17 cellular contexts compared by ENCODE assay signal in the genomic region with DNA sequence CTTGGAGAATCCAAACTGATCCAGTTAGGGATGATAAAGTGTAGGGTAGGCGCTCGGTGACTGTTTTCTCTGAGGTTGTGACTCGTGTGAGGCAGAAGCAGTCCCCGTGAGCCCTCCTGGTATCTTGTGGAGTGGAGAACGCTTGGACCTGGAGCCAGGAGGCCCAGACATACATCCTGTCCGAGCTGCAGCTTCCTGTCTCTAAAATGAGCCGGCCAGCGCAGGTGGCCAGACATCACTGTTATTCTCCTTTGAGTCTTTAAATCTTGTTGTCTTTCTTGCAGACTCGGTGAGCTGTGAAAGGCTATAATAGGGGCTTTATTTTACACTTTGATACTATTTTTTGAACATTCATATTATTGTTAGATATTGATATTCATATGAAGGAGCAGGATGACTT. TPM values are rescaled to one million over a fixed set of nuclear protein-coding genes. Genes with fewer than 3 reads are reported as not detected.
DNase-seq lines count a peak whose midpoint lies in the region; ATAC-seq and TF ChIP-seq lines count a peak whose summit lies in the region.
"Had no signal": no experiment of that assay in that cellular context is flagged by ENCODE, and none has a peak within 500 bp of the region (broad histone marks: within the 10 kb centered on the region; RNA-seq: fewer than 3 reads in every experiment).

No MANE protein-coding gene starts in this region.

- no peak overlapping the region for H3K4me2 ChIP-seq in H9 (ENCODE audit: insufficient read depth, insufficient read length, low read length)

- peaks cover 3% of the 10 kb centered on the region for H3K27me3 Mint-ChIP-seq in nephron progenitor cell (ENCODE audit: low read depth, poor library complexity)
- H3K27me3 Mint-ChIP-seq in H9 (ENCODE audit: low read depth), result no peaks in the 10 kb centered on the region

- no peak overlapping the region for H3K27ac ChIP-seq in upper lobe of right lung
- H3K27ac ChIP-seq in H9 (ENCODE audit: insufficient read length, low read depth, low read length), result no peak overlapping the region
- H3K27ac ChIP-seq: 22Rv1, GM23248 had no signal

- no peak overlapping the region for H2BK20ac ChIP-seq in H9 (ENCODE audit: low read depth, low read length, poor library complexity, severe bottlenecking)

- H3K79me1 ChIP-seq in H9 (ENCODE audit: insufficient read depth, low read depth, low read length, poor library complexity, severe bottlenecking), result no peaks in the 10 kb centered on the region

- H2BK12ac ChIP-seq in H9 (ENCODE audit: insufficient read length, low read depth, low read length), result no peak overlapping the region

- no peak overlapping the region for H3T11ph ChIP-seq in H9 (ENCODE audit: low read length)

- DNase-seq in activated effector memory CD4-positive, alpha-beta T cell treated with anti-CD3 and anti-CD28 coated beads, Interleukin-2, amount 50 U/mL, for 16 hours, result peak; percentile 39
- no peak for DNase-seq in activated effector memory CD4-positive, alpha-beta T cell treated with Interleukin-2 at 50 U/mL for 16 hours
- peak; percentile 51 for DNase-seq in dermis blood vessel endothelial cell
- DNase-seq in nephron progenitor cell, result no peak
- peak; percentile 39 for DNase-seq in upper lobe of right lung
- DNase-seq in iPS-NIHi7 (ENCODE audit: extremely low spot score), result no peak
- no peak for DNase-seq in H9
- DNase-seq: CD8-positive, alpha-beta T cell; DND-41; GF-D8; GM23248 had no signal

- no peak overlapping the region for H3K56ac ChIP-seq in H9 (ENCODE audit: insufficient read length, low read depth, low read length)

- H2BK5ac ChIP-seq in H9 (ENCODE audit: insufficient read length, low read length), result no peak overlapping the region

- H4K20me1 ChIP-seq in H9 (ENCODE audit: control insufficient read depth, insufficient read depth, insufficient read length), result peaks cover 4% of the 10 kb centered on the region

- H3K4me1 Mint-ChIP-seq in nephron progenitor cell, result peaks cover 23% of the 10 kb centered on the region
- H3K4me1 Mint-ChIP-seq in H9, result peaks cover 0 to 2% of the 10 kb centered on the region in 2 experiments; a peak in 1 of 4 replicates

- no CpG with 5 or more reads among the region's 9 CpGs for WGBS in H9 (ENCODE audit: extremely low coverage, insufficient read length, low lambda C conversion rate)

- no peaks in the 10 kb centered on the region for H3K9me3 ChIP-seq in upper lobe of right lung
- H3K9me3 ChIP-seq in H9 (ENCODE audit: control insufficient read depth, low read depth, low read length), result no peaks in the 10 kb centered on the region
- H3K9me3 ChIP-seq: Caco-2, HAP-1 had no signal

- no peak overlapping the region for H3K23ac ChIP-seq in H9 (ENCODE audit: insufficient read length, low read depth, low read length)

- no peak overlapping the region for H3K14ac ChIP-seq in H9 (ENCODE audit: insufficient read depth, low read length)

- H3K4me3 Mint-ChIP-seq in nephron progenitor cell (no peak overlapping the region), H9 (no peak overlapping the region)
- H3K4me3 Mint-ChIP-seq: CD14-positive monocyte; CD8-positive, alpha-beta T cell had no signal

- no peak overlapping the region for H4K91ac ChIP-seq in H9 (ENCODE audit: insufficient read length, low read depth, low read length)

- H3K4me3 ChIP-seq in upper lobe of right lung, result no peak overlapping the region
- H3K4me3 ChIP-seq: GM23248, HAP-1 had no signal

- H2AK5ac ChIP-seq in H9 (ENCODE audit: insufficient read length, low read length), result no peak overlapping the region

- no peak overlapping the region for H3K4ac ChIP-seq in H9 (ENCODE audit: low read depth, low read length)

- no peaks in the 10 kb centered on the region for H3K36me3 ChIP-seq in upper lobe of right lung
- H3K36me3 ChIP-seq: HAP-1 had no signal

- ATAC-seq in upper lobe of right lung (no peak), GM18511 (IDR thresholded peaks at IDR 0.05; ENCODE audit: unreplicated experiment) (no peak)
- ATAC-seq: CD8-positive, alpha-beta T cell had no signal

- intact Hi-C loops in upper lobe of right lung (cut with DNase I), result no loop called here

- H3K4me1 ChIP-seq in upper lobe of right lung, result no peaks in the 10 kb centered on the region
- no peaks in the 10 kb centered on the region for H3K4me1 ChIP-seq in H9 (ENCODE audit: insufficient read depth, low read length)
- H3K4me1 ChIP-seq: Caco-2, HAP-1 had no signal

- no peaks in the 10 kb centered on the region for H3K27me3 ChIP-seq in upper lobe of right lung
- no peaks in the 10 kb centered on the region for H3K27me3 ChIP-seq in H9 (ENCODE audit: insufficient read depth, low read length)

- no peak overlapping the region for H4K5ac ChIP-seq in H9 (ENCODE audit: insufficient read length, low read depth, low read length)

- H3K23me2 ChIP-seq in H9 (ENCODE audit: insufficient read length, low read depth, low read length, poor library complexity, severe bottlenecking), result no peaks in the 10 kb centered on the region

- H3K79me2 ChIP-seq in H9 (ENCODE audit: insufficient read depth, low read length), result no peaks in the 10 kb centered on the region

- no peak overlapping the region for H3K18ac ChIP-seq in H9 (ENCODE audit: insufficient read length, low read depth, low read length)

- H2AFZ ChIP-seq in H9 (ENCODE audit: low read length), result no peak overlapping the region
- H2AFZ ChIP-seq: GM23248 had no signal

- TF ChIP-seq CTCF in nephron progenitor cell (IDR thresholded peaks at IDR 0.05) (no peak), upper lobe of right lung (IDR thresholded peaks at IDR 0.05) (no peak), H9 (conservative IDR thresholded peaks at IDR 0.05) (no peak)

- H3K27ac Mint-ChIP-seq in nephron progenitor cell (peak overlapping the region; percentile 66), H9 (peak overlapping the region in 1 of 3 experiments; percentile 89; a peak in 3 of 7 replicates)
- H3K27ac Mint-ChIP-seq: CD14-positive monocyte; CD8-positive, alpha-beta T cell had no signal

- peaks cover 5% of the 10 kb centered on the region for H3K36me3 Mint-ChIP-seq in nephron progenitor cell (ENCODE audit: low read depth)
- peaks cover 10 to 44% (median 15%) of the 10 kb centered on the region in 3 experiments; a peak in 6 of 7 replicates for H3K36me3 Mint-ChIP-seq in H9 (ENCODE audit: insufficient read depth in 1 of 3, low read depth in 3 of 3)
- H3K36me3 Mint-ChIP-seq: CD14-positive monocyte; CD8-positive, alpha-beta T cell had no signal

- no peak overlapping the region for H2BK120ac ChIP-seq in H9 (ENCODE audit: low read depth, low read length, poor library complexity, severe bottlenecking)

- no peak overlapping the region for H4K8ac ChIP-seq in H9 (replicated peaks; ENCODE audit: insufficient read length, low read depth, low read length)

- H3K9me3 Mint-ChIP-seq in nephron progenitor cell (no peaks in the 10 kb centered on the region), H9 (no peaks in the 10 kb centered on the region)
- H3K9me3 Mint-ChIP-seq: CD8-positive, alpha-beta T cell had no signal

- H3K9ac ChIP-seq in H9 (ENCODE audit: extremely low read depth, insufficient read length, low read length), result no peak overlapping the region
- H3K9ac ChIP-seq: GM23248 had no signal

- H2BK15ac ChIP-seq in H9 (ENCODE audit: low read depth, low read length), result no peak overlapping the region

RNA-seq across cellular contexts. Expression of a gene that starts 12.3 kb away (rescaled TPM):
- 0.70 TPM in 1 of 2 replicates, not detected in the other for total RNA-seq in dermis blood vessel endothelial cell
- total RNA-seq in upper lobe of right lung, result 23.5 TPM
- total RNA-seq in H9 (2021), result 72.2 and 75.1 TPM in 2 replicates
- total RNA-seq: CD8-positive, alpha-beta T cell had no signal

RNA-seq across cellular contexts. Expression of a gene that starts 52.9 kb away (rescaled TPM):
- total RNA-seq in dermis blood vessel endothelial cell (not detected in 2 replicates), upper lobe of right lung (not detected), H9 (2021) (0.17 and 0.35 TPM in 2 replicates)
- total RNA-seq: A673; Caco-2; CD8-positive, alpha-beta T cell; GM23248 had no signal

Comparison
In these comparisons a context has a peak if more than half of its experiments do, and no peak if none do; other contexts are left out.
1. DNase-seq: peak in activated effector memory CD4-positive, alpha-beta T cell treated with anti-CD3 and anti-CD28 coated beads, Interleukin-2, amount 50 U/mL, for 16 hours (single experiment), dermis blood vessel endothelial cell (single experiment) and upper lobe of right lung (single experiment); none in activated effector memory CD4-positive, alpha-beta T cell treated with Interleukin-2 at 50 U/mL for 16 hours (single experiment), nephron progenitor cell (single experiment), iPS-NIHi7 (single experiment) and H9 (single experiment).
2. RNA of a gene that starts 12.3 kb away (total RNA-seq): 72.2 to 75.1 TPM in H9 and 23.5 TPM in upper lobe of right lung (single experiment); 0.70 TPM in dermis blood vessel endothelial cell; every median in the first group is over 10 times any median in the second.